In genomic region chr20:25504366-25505135, GRCh38 we compare ENCODE assay signal across 26 cellular contexts.
DNase-seq lines count a peak whose midpoint lies in the region; ATAC-seq and TF ChIP-seq lines count a peak whose summit lies in the region.
"Had no signal": no experiment of that assay in that cellular context is flagged by ENCODE, and none has a peak within 500 bp of the region (broad histone marks: within the 10 kb centered on the region; RNA-seq: fewer than 3 reads in every experiment).

No MANE protein-coding gene starts in this region.

- peaks cover 71% of the 10 kb centered on the region for H3K36me3 ChIP-seq in endodermal cell (ENCODE audit: control insufficient read depth, insufficient read depth, low read length)
- peaks cover 30% of the 10 kb centered on the region for H3K36me3 ChIP-seq in suprapubic skin

- no peaks in the 10 kb centered on the region for H3K4me1 Mint-ChIP-seq in stimulated activated naive CD8-positive, alpha-beta T cell treated with anti-CD3 and anti-CD28 coated beads, Interleukin-15, amount 100 ng/mL, for 72 hours
- no peaks in the 10 kb centered on the region for H3K4me1 Mint-ChIP-seq in endodermal cell
- H3K4me1 Mint-ChIP-seq in neural crest cell = no peaks in the 10 kb centered on the region
- H3K4me1 Mint-ChIP-seq: CD4-positive, alpha-beta memory T cell had no signal

- H3K4me3 ChIP-seq in endodermal cell (ENCODE audit: low read length) (no peak overlapping the region), suprapubic skin (no peak overlapping the region)
- H3K4me3 ChIP-seq: GM12878, GM23248 had no signal

- peaks cover 74% of the 10 kb centered on the region for H3K36me3 Mint-ChIP-seq in endodermal cell (ENCODE audit: low read depth)
- H3K36me3 Mint-ChIP-seq in neural crest cell (ENCODE audit: low read depth) = peaks cover 37% of the 10 kb centered on the region

- H3K27ac ChIP-seq in endodermal cell (ENCODE audit: low read depth, low read length) = no peak overlapping the region
- no peak overlapping the region for H3K27ac ChIP-seq in suprapubic skin
- H3K27ac ChIP-seq: GM23248, HL-60 had no signal

- no peaks in the 10 kb centered on the region for H3K9me3 ChIP-seq in endodermal cell (ENCODE audit: control insufficient read depth, low read length)
- H3K9me3 ChIP-seq in suprapubic skin = no peaks in the 10 kb centered on the region
- H3K9me3 ChIP-seq: SK-N-SH had no signal

- no peak overlapping the region for H3K9ac ChIP-seq in endodermal cell (ENCODE audit: extremely low read depth, low read length, poor library complexity, severe bottlenecking)
- H3K9ac ChIP-seq: GM23248, SK-N-SH had no signal

- TF ChIP-seq EP300 in suprapubic skin (IDR thresholded peaks at IDR 0.05) = no peak

- H3K9me3 Mint-ChIP-seq in stimulated activated naive CD8-positive, alpha-beta T cell treated with anti-CD3 and anti-CD28 coated beads, Interleukin-15, amount 100 ng/mL, for 72 hours = no peaks in the 10 kb centered on the region
- H3K9me3 Mint-ChIP-seq in endodermal cell = no peaks in the 10 kb centered on the region
- no peaks in the 10 kb centered on the region for H3K9me3 Mint-ChIP-seq in neural crest cell

- no peaks in the 10 kb centered on the region for H3K27me3 Mint-ChIP-seq in stimulated activated naive CD8-positive, alpha-beta T cell treated with anti-CD3 and anti-CD28 coated beads, Interleukin-15, amount 100 ng/mL, for 72 hours
- H3K27me3 Mint-ChIP-seq in endodermal cell (ENCODE audit: insufficient read depth) (no peaks in the 10 kb centered on the region), neural crest cell (ENCODE audit: low read depth) (no peaks in the 10 kb centered on the region)
- H3K27me3 Mint-ChIP-seq: CD4-positive, alpha-beta memory T cell had no signal

- ATAC-seq in stimulated activated naive CD8-positive, alpha-beta T cell treated with anti-CD3 and anti-CD28 coated beads, Interleukin-15, amount 100 ng/mL, for 72 hours = no peak
- ATAC-seq in stimulated activated naive CD8-positive, alpha-beta T cell treated with anti-CD3 and anti-CD28 coated beads, Interleukin-15, Interleukin-2, amounts not matched to agents 100 U/mL and 50 U/mL, for 24 hours = no peak
- ATAC-seq in HG03135 (IDR thresholded peaks at IDR 0.05; ENCODE audit: unreplicated experiment) (no peak), GM21529 (IDR thresholded peaks at IDR 0.05; ENCODE audit: unreplicated experiment) (no peak)
- ATAC-seq: GM12878, HCT116, PC-3 had no signal

- H3K27me3 ChIP-seq in endodermal cell (ENCODE audit: control insufficient read depth, insufficient read depth, low read length, poor library complexity, severe bottlenecking) (no peaks in the 10 kb centered on the region), suprapubic skin (no peaks in the 10 kb centered on the region)

- peak overlapping the region; percentile 8 to 52 for H3K27ac Mint-ChIP-seq in stimulated activated naive CD8-positive, alpha-beta T cell treated with anti-CD3 and anti-CD28 coated beads, Interleukin-15, amount 100 ng/mL, for 72 hours
- H3K27ac Mint-ChIP-seq in endodermal cell = peak overlapping the region; percentile 52
- H3K27ac Mint-ChIP-seq in neural crest cell (ENCODE audit: unreplicated experiment) = peak overlapping the region; percentile 86
- H3K27ac Mint-ChIP-seq: CD4-positive, alpha-beta memory T cell had no signal

- TF ChIP-seq CTCF in endodermal cell (conservative IDR thresholded peaks at IDR 0.05) (no peak), neural crest cell (conservative IDR thresholded peaks at IDR 0.05) (no peak), suprapubic skin (IDR thresholded peaks at IDR 0.05) (no peak)

- H3K4me1 ChIP-seq in endodermal cell (ENCODE audit: control insufficient read depth, insufficient read depth, low read length) (peaks cover 3% of the 10 kb centered on the region), suprapubic skin (no peaks in the 10 kb centered on the region)

- no peak overlapping the region for H3K4me3 Mint-ChIP-seq in stimulated activated naive CD8-positive, alpha-beta T cell treated with anti-CD3 and anti-CD28 coated beads, Interleukin-15, amount 100 ng/mL, for 72 hours
- H3K4me3 Mint-ChIP-seq in endodermal cell = no peak overlapping the region
- H3K4me3 Mint-ChIP-seq in neural crest cell = no peak overlapping the region
- H3K4me3 Mint-ChIP-seq: CD4-positive, alpha-beta memory T cell had no signal

- no peak for DNase-seq in stimulated activated naive CD8-positive, alpha-beta T cell treated with anti-CD3 and anti-CD28 coated beads, Interleukin-15, amount 100 ng/mL, for 72 hours
- no peak for DNase-seq in stimulated activated naive CD8-positive, alpha-beta T cell treated with anti-CD3 and anti-CD28 coated beads, Interleukin-15, Interleukin-2, amounts not matched to agents 100 U/mL and 50 U/mL, for 24 hours
- DNase-seq in endodermal cell (no peak), neural crest cell (ENCODE audit: low read depth, low spot score) (no peak), suprapubic skin (ENCODE audit: low spot score in 2 of 2) (peak; percentile 29 to 62)
- DNase-seq in activated CD4-positive, CD25-positive, alpha-beta regulatory T cell (lab: John Stamatoyannopoulos, UW) = no peak
- DNase-seq: AML-193; C1 segment of cervical spinal cord; CD4-positive, alpha-beta memory T cell; COR-L47; DMS53; GM23248; NCI-H1048; NCI-H1694; NCI-H2029 treated with DMSO at 0.1 percent for 48 hours; NCI-H446 treated with DMSO at 0.1 percent for 48 hours; NCI-H526; NCI-H82; NK-92 treated with Interleukin-12 subunit alpha and Interleukin-12 subunit beta, amount 100 ng/mL, for 24 hours; PC-3; SK-N-SH had no signal

- TF ChIP-seq POLR2A in suprapubic skin (IDR thresholded peaks at IDR 0.05) = no peak

- 86 to 95% methylated on average over 7 to 15 of the region's 15 CpGs for WGBS in endodermal cell (ENCODE audit: insufficient coverage in 1 of 2, insufficient read length in 1 of 2), 2 experiments
- WGBS in suprapubic skin = 92% methylated on average over 15 of the region's 15 CpGs

Comparison
In these comparisons a context has a peak if more than half of its experiments do, and no peak if none do; other contexts are left out.
1. DNase-seq: peak in suprapubic skin (2 of 2); none in stimulated activated naive CD8-positive, alpha-beta T cell treated with anti-CD3 and anti-CD28 coated beads, Interleukin-15, amount 100 ng/mL, for 72 hours (0 of 2), stimulated activated naive CD8-positive, alpha-beta T cell treated with anti-CD3 and anti-CD28 coated beads, Interleukin-15, Interleukin-2, amounts not matched to agents 100 U/mL and 50 U/mL, for 24 hours (single experiment), endodermal cell (single experiment), neural crest cell (single experiment) and activated CD4-positive, CD25-positive, alpha-beta regulatory T cell (0 of 4).
2. H3K27ac Mint-ChIP-seq: peak in every context shown above with its lines; median percentile 86 in neural crest cell; 52 in endodermal cell; 30 in stimulated activated naive CD8-positive, alpha-beta T cell treated with anti-CD3 and anti-CD28 coated beads, Interleukin-15, amount 100 ng/mL, for 72 hours.